Comparison of ENCODE assay signal across 10 cellular contexts in the genomic region with DNA sequence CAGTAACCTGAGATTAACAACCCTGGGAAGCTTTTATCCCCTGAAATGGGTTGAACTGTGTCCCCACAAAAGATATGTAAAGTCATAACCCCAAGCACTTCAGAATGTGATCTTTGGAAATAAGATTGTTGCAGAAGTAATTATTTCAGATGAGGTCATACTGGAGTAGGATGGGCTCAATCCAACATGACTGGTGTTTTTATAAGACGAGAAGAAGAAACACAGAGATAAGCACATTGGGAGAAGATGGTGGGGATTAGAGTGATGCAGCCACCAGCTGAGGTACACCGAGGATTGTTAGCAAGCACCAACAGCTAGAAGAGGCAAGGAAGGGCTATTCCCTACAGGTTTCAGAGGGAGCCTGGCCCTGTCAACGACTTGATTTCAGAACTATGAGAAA. TPM values are rescaled to one million over a fixed set of nuclear protein-coding genes. Genes with fewer than 3 reads are reported as not detected.
"Had no signal": no experiment of that assay in that cellular context is flagged by ENCODE, and none has a peak within 500 bp of the region (broad histone marks: within the 10 kb centered on the region; RNA-seq: fewer than 3 reads in every experiment).

No MANE protein-coding gene starts in this region.

- H3K27ac ChIP-seq: HL-60 had no signal

- H3K4me2 ChIP-seq: GM23338 had no signal

- FAIRE-seq: H1, H54, HepG2 had no signal

- H2AFZ ChIP-seq: GM23338 had no signal

- ATAC-seq: GM23338, HepG2 had no signal

- DNase-seq: H9, HCEC 1CT, HFFc6, KG1 had no signal

- H3K4me3 ChIP-seq: GM23338 had no signal

RNA-seq across cellular contexts. Expression of a gene that starts 12.5 kb away (rescaled TPM):
- polyA plus RNA-seq: IgD-negative memory B cell had no signal
